In the genomic region with DNA sequence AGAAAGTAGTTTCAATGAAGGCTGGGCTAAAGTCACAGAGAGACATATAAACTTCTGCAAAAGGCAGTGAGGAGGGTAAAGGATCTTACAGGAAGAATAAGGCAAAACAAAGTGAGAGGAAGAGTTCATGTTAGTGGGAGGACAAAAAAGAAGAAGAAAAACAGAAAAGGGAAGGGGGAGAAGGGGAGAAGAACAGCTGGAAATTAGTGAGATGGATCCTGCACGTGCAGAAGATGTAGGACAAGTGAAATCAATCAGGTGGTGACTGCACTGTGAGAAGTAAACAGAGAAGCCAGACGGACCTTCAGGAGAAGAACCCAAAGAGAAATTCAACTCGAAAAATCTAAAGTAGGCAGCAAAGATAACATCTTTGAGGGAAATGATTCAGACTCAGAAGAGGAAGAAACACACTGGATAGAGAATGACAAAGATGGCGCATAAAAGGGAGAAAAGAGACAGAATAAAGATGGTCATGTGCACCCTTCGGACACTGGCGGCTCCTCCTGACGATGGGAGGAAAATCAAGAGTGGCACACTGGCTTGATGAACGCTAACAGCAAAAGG, we compare ENCODE assay signal across 21 cellular contexts.
DNase-seq lines count a peak whose midpoint lies in the region; ATAC-seq, FAIRE-seq and TF ChIP-seq lines count a peak whose summit lies in the region.
"Had no signal": no experiment of that assay in that cellular context is flagged by ENCODE, and none has a peak within 500 bp of the region (broad histone marks: within the 10 kb centered on the region; RNA-seq: fewer than 3 reads in every experiment).

No MANE protein-coding gene starts in this region.

- BruUV-seq in OCI-LY7 (replicated peaks; lab: Mats Ljungman, UMichigan) (no TSS peak), PC-3 (replicated peaks; lab: Mats Ljungman, UMichigan) (no TSS peak)

- peak overlapping the region in 7 of 11 experiments; percentile 24 to 60 (median 40); a peak in 12 of 22 replicates for H3K9ac ChIP-seq in BLaER1 treated with 17β-estradiol and CSF1 and Interleukin-3, amounts not matched to agents 10 nM and 100 nM
- no peak overlapping the region for H3K9ac ChIP-seq in PC-3 (ENCODE audit: low read length)

- no peaks in the 10 kb centered on the region for H3K9me3 Mint-ChIP-seq in central memory CD8-positive, alpha-beta T cell
- H3K9me3 Mint-ChIP-seq in type B pancreatic cell = no peaks in the 10 kb centered on the region
- H3K9me3 Mint-ChIP-seq: activated naive CD4-positive, alpha-beta T cell treated with anti-CD3 and anti-CD28 coated beads, Interleukin-2, amount 50 U/mL, for 72 hours; brain had no signal

- no peaks in the 10 kb centered on the region for H3K9me2 ChIP-seq in OCI-LY7 (ENCODE audit: insufficient read depth, low read length)
- no peaks in the 10 kb centered on the region for H3K9me2 ChIP-seq in PC-3 (replicated peaks; ENCODE audit: low read length)

- H3K36me3 ChIP-seq in BLaER1 treated with 17β-estradiol and CSF1 and Interleukin-3, amounts not matched to agents 10 nM and 100 nM = peaks cover 9 to 44% (median 20%) of the 10 kb centered on the region in 11 experiments; a peak in 15 of 22 replicates
- H3K36me3 ChIP-seq in HEK293 (ENCODE audit: control insufficient read depth in 2 of 2, insufficient read depth in 1 of 2, low read length in 2 of 2) = peaks cover 0 to 3% of the 10 kb centered on the region in 2 experiments; a peak in 1 of 3 replicates
- H3K36me3 ChIP-seq in OCI-LY7 (ENCODE audit: insufficient read depth, low read length) = no peaks in the 10 kb centered on the region; the same call in 1 of the 2 replicates
- H3K36me3 ChIP-seq in PC-3 (ENCODE audit: low read depth, low read length) = no peaks in the 10 kb centered on the region

- ATAC-seq in central memory CD8-positive, alpha-beta T cell (replicated peaks; ENCODE audit: extremely low read depth, poor library complexity, severe bottlenecking) = no peak
- ATAC-seq in PC-3 = no peak
- ATAC-seq: gastroesophageal sphincter, left lung, mucosa of descending colon had no signal

- peak overlapping the region; percentile 63; the same call in 1 of the 2 replicates for H2AFZ ChIP-seq in OCI-LY7 (ENCODE audit: low read length)
- no peak overlapping the region for H2AFZ ChIP-seq in PC-3 (ENCODE audit: low read length)

- no peaks in the 10 kb centered on the region for H3K4me1 Mint-ChIP-seq in central memory CD8-positive, alpha-beta T cell
- H3K4me1 Mint-ChIP-seq in type B pancreatic cell (ENCODE audit: unreplicated experiment) = no peaks in the 10 kb centered on the region

- peaks cover 0 to 77% (median 38%) of the 10 kb centered on the region in 11 experiments; a peak in 20 of 22 replicates for H3K9me3 ChIP-seq in BLaER1 treated with 17β-estradiol and CSF1 and Interleukin-3, amounts not matched to agents 10 nM and 100 nM (replicated peaks in 1 of 11)
- H3K9me3 ChIP-seq in HEK293 (ENCODE audit: control insufficient read depth, insufficient read depth, low read depth, low read length) (no peaks in the 10 kb centered on the region), OCI-LY7 (ENCODE audit: low read length) (no peaks in the 10 kb centered on the region), PC-3 (ENCODE audit: low read length) (no peaks in the 10 kb centered on the region)
- H3K9me3 ChIP-seq: gastroesophageal sphincter, left lung, mucosa of descending colon, pancreas had no signal

- TF ChIP-seq CTCF in HEK293 (tag by site-specific recombination; IDR thresholded peaks at IDR 0.05) (no peak), OCI-LY7 (conservative IDR thresholded peaks at IDR 0.05; ENCODE audit: low read length) (no peak), PC-3 (conservative IDR thresholded peaks at IDR 0.05; ENCODE audit: low read depth, low read length) (no peak), type B pancreatic cell (conservative IDR thresholded peaks at IDR 0.05) (no peak)

- CTCF ChIA-PET in HEK293 (lab: Yijun Ruan, JAX) (interaction anchor here (0.7 to 1.1 kb wide), 2 partner anchors 143 to 646 kb away, joined by 3 to 4 read pairs; no protein-coding TSS in a partner anchor), OCI-LY7 (lab: Charles Lee; ENCODE audit: unreplicated experiment) (no interaction called here), PC-3 (lab: Charles Lee) (no interaction called here)

- H3K4me3 Mint-ChIP-seq in central memory CD8-positive, alpha-beta T cell = no peak overlapping the region
- no peak overlapping the region for H3K4me3 Mint-ChIP-seq in type B pancreatic cell
- H3K4me3 Mint-ChIP-seq: brain had no signal

- peak overlapping the region; percentile 8 to 94 (median 69); a peak in 21 of 22 replicates for H3K27ac ChIP-seq in BLaER1 treated with 17β-estradiol and CSF1 and Interleukin-3, amounts not matched to agents 10 nM and 100 nM
- H3K27ac ChIP-seq in HEK293 (ENCODE audit: extremely low read depth, low read depth, low read length) (no peak overlapping the region), OCI-LY7 (ENCODE audit: low read depth, low read length, poor library complexity, severe bottlenecking) (peak overlapping the region; percentile 35), PC-3 (ENCODE audit: low read length) (no peak overlapping the region)
- H3K27ac ChIP-seq: epithelial cell of prostate, gastroesophageal sphincter, pancreas had no signal

- no peaks in the 10 kb centered on the region for H4K20me1 ChIP-seq in BLaER1 treated with 17β-estradiol and CSF1 and Interleukin-3, amounts not matched to agents 10 nM and 100 nM
- no peaks in the 10 kb centered on the region for H4K20me1 ChIP-seq in OCI-LY7 (ENCODE audit: insufficient read depth, low read length)
- H4K20me1 ChIP-seq in PC-3 (ENCODE audit: low read length) = no peaks in the 10 kb centered on the region

- peaks cover 31 to 65% (median 45%) of the 10 kb centered on the region in 10 experiments for H3K4me1 ChIP-seq in BLaER1 treated with 17β-estradiol and CSF1 and Interleukin-3, amounts not matched to agents 10 nM and 100 nM
- H3K4me1 ChIP-seq in HEK293 (ENCODE audit: control insufficient read depth, insufficient read depth, low read length) (no peaks in the 10 kb centered on the region), OCI-LY7 (ENCODE audit: insufficient read depth, low read length, poor library complexity, severe bottlenecking) (peaks cover 25% of the 10 kb centered on the region), PC-3 (ENCODE audit: insufficient read depth, low read length) (no peaks in the 10 kb centered on the region)
- H3K4me1 ChIP-seq: gastroesophageal sphincter, left lung, pancreas had no signal

- no peaks in the 10 kb centered on the region for H3F3A ChIP-seq in PC-3 (ENCODE audit: low read length, unreplicated experiment)

- FAIRE-seq in HTR-8/SVneo (lab: Jason Lieb, UNC) = no peak
- FAIRE-seq: pancreas had no signal

- peak overlapping the region in 4 of 10 experiments; percentile 1 to 37 (median 18); a peak in 5 of 20 replicates for H3K4me3 ChIP-seq in BLaER1 treated with 17β-estradiol and CSF1 and Interleukin-3, amounts not matched to agents 10 nM and 100 nM
- no peak overlapping the region for H3K4me3 ChIP-seq in HEK293 (ENCODE audit: low read depth, low read length)
- no peak overlapping the region for H3K4me3 ChIP-seq in OCI-LY7 (ENCODE audit: low read depth, low read length, poor library complexity, severe bottlenecking)
- no peak overlapping the region for H3K4me3 ChIP-seq in PC-3 (ENCODE audit: low read length)
- H3K4me3 ChIP-seq: gastroesophageal sphincter, left lung, mucosa of descending colon, pancreas had no signal

- DNase-seq in OCI-LY7 (ENCODE audit: low spot score) (no peak), foreskin melanocyte (no peak), PC-3 (no peak), type B pancreatic cell (ENCODE audit: extremely low spot score, unreplicated experiment) (no peak), HTR-8/SVneo (ENCODE audit: insufficient read length, low spot score) (no peak)
- DNase-seq in central memory CD8-positive, alpha-beta T cell (ENCODE audit: low spot score in 2 of 2) = no peak
- DNase-seq: dermis blood vessel endothelial cell; DMS 273 treated with DMSO at 0.1 percent for 48 hours; left lung; mucosa of descending colon; NCI-H1105; NCI-H774; RPMI8226; stimulated activated CD4-positive, alpha-beta T cell treated with anti-CD3 and anti-CD28 coated beads, Interleukin-4, amount 100 ng/mL, for 1 hour had no signal

- no peaks in the 10 kb centered on the region for H3K27me3 Mint-ChIP-seq in central memory CD8-positive, alpha-beta T cell
- no peaks in the 10 kb centered on the region for H3K27me3 Mint-ChIP-seq in type B pancreatic cell
- H3K27me3 Mint-ChIP-seq: brain had no signal

- POLR2A ChIA-PET in HEK293 (lab: Yijun Ruan, JAX) = no interaction called here
- POLR2A ChIA-PET in OCI-LY7 (lab: Charles Lee) = interaction anchor here (0.6 to 0.8 kb wide), 2 partner anchors 31 to 71 kb away, joined by 3 read pairs; no protein-coding TSS in a partner anchor
- POLR2A ChIA-PET in PC-3 (lab: Charles Lee; ENCODE audit: unreplicated experiment) = no interaction called here

- peak overlapping the region; percentile 7 for H3K27ac Mint-ChIP-seq in central memory CD8-positive, alpha-beta T cell (ENCODE audit: low read depth)
- H3K27ac Mint-ChIP-seq in type B pancreatic cell = no peak overlapping the region
- H3K27ac Mint-ChIP-seq: brain had no signal

- intact Hi-C loops in OCI-LY7 (cut with micrococcal nuclease; ENCODE audit: unreplicated experiment) (no loop called here), PC-3 (cut with micrococcal nuclease) (no loop called here)

- peak overlapping the region; percentile 45 to 83 (median 61) for H3K4me2 ChIP-seq in BLaER1 treated with 17β-estradiol and CSF1 and Interleukin-3, amounts not matched to agents 10 nM and 100 nM
- H3K4me2 ChIP-seq in OCI-LY7 (ENCODE audit: low read length) (peak overlapping the region; percentile 24), PC-3 (ENCODE audit: low read length) (no peak overlapping the region)

- H3K27me3 ChIP-seq in BLaER1 treated with 17β-estradiol and CSF1 and Interleukin-3, amounts not matched to agents 10 nM and 100 nM = no peaks in the 10 kb centered on the region
- no peaks in the 10 kb centered on the region for H3K27me3 ChIP-seq in PC-3 (ENCODE audit: low read length)
- H3K27me3 ChIP-seq: gastroesophageal sphincter, left lung, pancreas had no signal

- H3K79me2 ChIP-seq in OCI-LY7 (ENCODE audit: insufficient read depth, low read depth, low read length) (no peaks in the 10 kb centered on the region), PC-3 (ENCODE audit: low read length) (no peaks in the 10 kb centered on the region)

- peaks cover 1% of the 10 kb centered on the region for H3K36me3 Mint-ChIP-seq in central memory CD8-positive, alpha-beta T cell (ENCODE audit: insufficient read depth)
- peaks cover 17% of the 10 kb centered on the region for H3K36me3 Mint-ChIP-seq in type B pancreatic cell

TF ChIP-seq in HEK293, 187 proteins besides CTCF, POLR2A, EP300 and RAD21 (continues in another document):
- TF ChIP-seq PRDM1 (tag by site-specific recombination; IDR thresholded peaks at IDR 0.05) = peak; percentile 60; the same call in 1 of the 2 replicates

Comparison
In these comparisons a context has a peak if more than half of its experiments do, and no peak if none do; other contexts are left out.
1. H3K27ac ChIP-seq: peak in BLaER1 treated with 17β-estradiol and CSF1 and Interleukin-3, amounts not matched to agents 10 nM and 100 nM (11 of 11) and OCI-LY7 (single experiment); none in HEK293 (single experiment) and PC-3 (single experiment).